ENCODE assay signal across 1 cellular context in the genomic region with DNA sequence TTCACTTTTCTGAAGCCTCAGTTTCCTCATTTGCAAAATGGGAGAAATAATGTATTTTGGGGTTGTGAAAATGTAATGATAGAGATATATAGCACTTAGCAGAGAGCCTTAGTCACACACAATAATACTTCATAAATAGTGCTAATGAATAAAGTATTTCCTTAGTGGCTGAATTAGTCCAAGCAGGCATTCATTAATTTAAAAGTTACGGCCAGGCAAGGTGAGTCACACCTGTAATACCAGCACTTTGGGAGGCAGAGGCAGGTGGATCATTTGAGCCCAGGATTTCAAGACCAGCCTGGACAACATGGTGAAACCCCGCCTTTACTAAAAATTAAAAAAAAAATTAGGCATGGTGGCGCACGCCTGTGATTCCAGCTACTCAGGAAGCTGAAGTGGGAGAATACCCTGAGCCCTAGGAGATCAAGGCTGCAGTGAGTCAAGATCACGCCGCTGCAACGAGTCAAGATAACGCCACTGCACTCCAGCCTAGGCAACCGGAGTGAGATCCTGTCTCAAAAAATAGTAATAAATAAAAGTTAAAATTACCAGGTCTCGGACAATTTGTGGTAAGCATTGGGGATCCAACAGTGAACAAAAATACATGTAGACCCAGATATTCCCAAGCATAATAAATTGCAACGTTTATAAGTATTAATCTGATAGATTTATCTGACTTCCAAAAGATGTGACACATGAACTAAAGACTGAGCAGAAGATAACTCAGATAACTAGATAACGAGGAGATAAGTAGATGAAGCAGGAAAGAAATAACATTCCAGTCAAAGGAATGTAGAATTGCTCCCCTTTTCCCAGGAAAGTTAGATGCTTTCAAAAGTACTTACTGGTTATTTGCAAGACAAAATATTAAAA.
TF ChIP-seq lines count a peak whose summit lies in the region.

No MANE protein-coding gene starts in this region.

TF ChIP-seq in A549, 52 proteins besides CTCF, POLR2A, EP300 and RAD21:
- TF ChIP-seq, protein P1, sequence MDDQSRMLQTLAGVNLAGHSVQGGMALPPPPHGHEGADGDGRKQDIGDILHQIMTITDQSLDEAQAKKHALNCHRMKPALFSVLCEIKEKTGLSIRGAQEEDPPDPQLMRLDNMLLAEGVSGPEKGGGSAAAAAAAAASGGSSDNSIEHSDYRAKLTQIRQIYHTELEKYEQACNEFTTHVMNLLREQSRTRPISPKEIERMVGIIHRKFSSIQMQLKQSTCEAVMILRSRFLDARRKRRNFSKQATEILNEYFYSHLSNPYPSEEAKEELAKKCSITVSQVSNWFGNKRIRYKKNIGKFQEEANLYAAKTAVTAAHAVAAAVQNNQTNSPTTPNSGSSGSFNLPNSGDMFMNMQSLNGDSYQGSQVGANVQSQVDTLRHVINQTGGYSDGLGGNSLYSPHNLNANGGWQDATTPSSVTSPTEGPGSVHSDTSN (IDR thresholded peaks at IDR 0.05): no peak
